15 cellular contexts compared by ENCODE assay signal in genomic region chr10:26520575-26520974, GRCh38.
A peak's percentile ranks its signal among the peaks of the same experiment; 100 is the strongest.
DNase-seq lines count a peak whose midpoint lies in the region; ATAC-seq and TF ChIP-seq lines count a peak whose summit lies in the region.
"Had no signal": no experiment of that assay in that cellular context is flagged by ENCODE, and none has a peak within 500 bp of the region (broad histone marks: within the 10 kb centered on the region; RNA-seq: fewer than 3 reads in every experiment).

No MANE protein-coding gene starts in this region.

- POLR2A ChIA-PET in CD8-positive, alpha-beta T cell (lab: Charles Lee) = no interaction called here

- peak overlapping the region; percentile 77 for H3K27ac Mint-ChIP-seq in CD8-positive, alpha-beta T cell
- H3K27ac Mint-ChIP-seq in activated naive CD8-positive, alpha-beta T cell treated with anti-CD3 and anti-CD28 coated beads, Interleukin-2, amount 50 U/mL, for 24 hours = peak overlapping the region; percentile 11
- peak overlapping the region; percentile 9 to 40 for H3K27ac Mint-ChIP-seq in natural killer cell treated with Interleukin-12 subunit alpha and Interleukin-12 subunit beta and Interleukin-15 and Interleukin-18, amount 100 ng/mL, for 72 hours

- 70% methylated on average over 1 of the region's 1 CpG for WGBS in esophagus muscularis mucosa

- no peak overlapping the region for H3K4me3 ChIP-seq in CD8-positive, alpha-beta T cell (ENCODE audit: low read depth, low read length)
- H3K4me3 ChIP-seq in esophagus muscularis mucosa = no peak overlapping the region
- H3K4me3 ChIP-seq: GM12878, HAP-1 had no signal

- peaks cover 5% of the 10 kb centered on the region for H3K4me1 ChIP-seq in CD8-positive, alpha-beta T cell (ENCODE audit: insufficient read depth, low read length)
- no peaks in the 10 kb centered on the region for H3K4me1 ChIP-seq in esophagus muscularis mucosa
- H3K4me1 ChIP-seq: BE2C had no signal

- H3K36me3 Mint-ChIP-seq in CD8-positive, alpha-beta T cell = peaks cover 84% of the 10 kb centered on the region
- peaks cover 69% of the 10 kb centered on the region for H3K36me3 Mint-ChIP-seq in activated naive CD8-positive, alpha-beta T cell treated with anti-CD3 and anti-CD28 coated beads, Interleukin-2, amount 50 U/mL, for 24 hours (ENCODE audit: low read depth)
- H3K36me3 Mint-ChIP-seq in natural killer cell treated with Interleukin-12 subunit alpha and Interleukin-12 subunit beta and Interleukin-15 and Interleukin-18, amount 100 ng/mL, for 72 hours = peaks cover 14% of the 10 kb centered on the region

- H3K27ac ChIP-seq in CD8-positive, alpha-beta T cell (ENCODE audit: low read depth, low read length) = no peak overlapping the region
- H3K27ac ChIP-seq in esophagus muscularis mucosa (replicated peaks in 1 of 4) = no peak overlapping the region

- H3K27me3 Mint-ChIP-seq in CD8-positive, alpha-beta T cell (ENCODE audit: low read depth) = no peaks in the 10 kb centered on the region
- no peaks in the 10 kb centered on the region for H3K27me3 Mint-ChIP-seq in activated naive CD8-positive, alpha-beta T cell treated with anti-CD3 and anti-CD28 coated beads, Interleukin-2, amount 50 U/mL, for 24 hours
- no peaks in the 10 kb centered on the region for H3K27me3 Mint-ChIP-seq in natural killer cell treated with Interleukin-12 subunit alpha and Interleukin-12 subunit beta and Interleukin-15 and Interleukin-18, amount 100 ng/mL, for 72 hours
- H3K27me3 Mint-ChIP-seq: CD4-positive, CD25-positive, alpha-beta regulatory T cell had no signal

- H3K4me1 Mint-ChIP-seq in CD8-positive, alpha-beta T cell (ENCODE audit: low read depth) = peaks cover 53% of the 10 kb centered on the region
- H3K4me1 Mint-ChIP-seq in activated naive CD8-positive, alpha-beta T cell treated with anti-CD3 and anti-CD28 coated beads, Interleukin-2, amount 50 U/mL, for 24 hours = peaks cover 30% of the 10 kb centered on the region
- H3K4me1 Mint-ChIP-seq in natural killer cell treated with Interleukin-12 subunit alpha and Interleukin-12 subunit beta and Interleukin-15 and Interleukin-18, amount 100 ng/mL, for 72 hours (ENCODE audit: low read depth in 2 of 2) = peaks cover 34 to 37% of the 10 kb centered on the region in 2 donors

- no peak overlapping the region for H3K4me3 Mint-ChIP-seq in CD8-positive, alpha-beta T cell
- no peak overlapping the region for H3K4me3 Mint-ChIP-seq in activated naive CD8-positive, alpha-beta T cell treated with anti-CD3 and anti-CD28 coated beads, Interleukin-2, amount 50 U/mL, for 24 hours
- H3K4me3 Mint-ChIP-seq in natural killer cell treated with Interleukin-12 subunit alpha and Interleukin-12 subunit beta and Interleukin-15 and Interleukin-18, amount 100 ng/mL, for 72 hours = no peak overlapping the region
- H3K4me3 Mint-ChIP-seq: CD4-positive, CD25-positive, alpha-beta regulatory T cell had no signal

- no peak for ATAC-seq in CD8-positive, alpha-beta T cell
- no peak for ATAC-seq in activated naive CD8-positive, alpha-beta T cell treated with anti-CD3 and anti-CD28 coated beads, Interleukin-2, amount 50 U/mL, for 24 hours
- no peak for ATAC-seq in natural killer cell treated with Interleukin-12 subunit alpha and Interleukin-12 subunit beta and Interleukin-15 and Interleukin-18, amount 100 ng/mL, for 72 hours
- ATAC-seq in activated CD4-positive, CD25-positive, alpha-beta regulatory T cell treated with anti-CD3 and anti-CD28 coated beads, Interleukin-2, amount 50 U/mL, for 24 hours = no peak
- ATAC-seq in GM21528 (IDR thresholded peaks at IDR 0.05; ENCODE audit: low FRiP score, unreplicated experiment) = no peak
- ATAC-seq: GM12878 had no signal

- TF ChIP-seq CTCF in CD8-positive, alpha-beta T cell (IDR thresholded peaks at IDR 0.05) = no peak
- no peak for TF ChIP-seq CTCF in esophagus muscularis mucosa (IDR thresholded peaks at IDR 0.05)

- TF ChIP-seq EP300 in esophagus muscularis mucosa (IDR thresholded peaks at IDR 0.05) = no peak

- intact Hi-C loops in CD8-positive, alpha-beta T cell (cut with DNase I, micrococcal nuclease) = no loop called here
- intact Hi-C loops in esophagus muscularis mucosa (cut with DNase I) = no loop called here

- TF ChIP-seq POLR2A in esophagus muscularis mucosa (IDR thresholded peaks at IDR 0.05; ENCODE audit: low read depth) = no peak

- DNase-seq in CD8-positive, alpha-beta T cell = no peak
- no peak for DNase-seq in activated naive CD8-positive, alpha-beta T cell treated with anti-CD3 and anti-CD28 coated beads, Interleukin-2, amount 50 U/mL, for 24 hours
- DNase-seq in esophagus muscularis mucosa (ENCODE audit: extremely low spot score) (peak; percentile 34), NAMALWA (ENCODE audit: low spot score) (no peak)
- no peak for DNase-seq in natural killer cell treated with Interleukin-12 subunit alpha and Interleukin-12 subunit beta and Interleukin-15 and Interleukin-18, amount 100 ng/mL, for 72 hours (ENCODE audit: low spot score)
- no peak for DNase-seq in activated CD4-positive, CD25-positive, alpha-beta regulatory T cell (lab: John Stamatoyannopoulos, UW)
- DNase-seq: BE2C; C1 segment of cervical spinal cord; Calu3; CD4-positive, CD25-positive, alpha-beta regulatory T cell; DMS79 treated with DMSO at 0.1 percent for 48 hours had no signal

- CTCF ChIA-PET in CD8-positive, alpha-beta T cell (lab: Charles Lee) = interaction anchor here (0.7 to 1.1 kb wide), 3 partner anchors 17 to 362 kb away, joined by 3 read pairs; no protein-coding TSS in a partner anchor

- H3K9me3 ChIP-seq in CD8-positive, alpha-beta T cell (ENCODE audit: low read length) = no peaks in the 10 kb centered on the region
- H3K9me3 ChIP-seq in esophagus muscularis mucosa = no peaks in the 10 kb centered on the region
- H3K9me3 ChIP-seq: BE2C, HAP-1 had no signal

- H3K9me3 Mint-ChIP-seq in CD8-positive, alpha-beta T cell = peaks cover 6% of the 10 kb centered on the region
- H3K9me3 Mint-ChIP-seq in activated naive CD8-positive, alpha-beta T cell treated with anti-CD3 and anti-CD28 coated beads, Interleukin-2, amount 50 U/mL, for 24 hours = peaks cover 4% of the 10 kb centered on the region
- no peaks in the 10 kb centered on the region for H3K9me3 Mint-ChIP-seq in natural killer cell treated with Interleukin-12 subunit alpha and Interleukin-12 subunit beta and Interleukin-15 and Interleukin-18, amount 100 ng/mL, for 72 hours

- H3K27me3 ChIP-seq in CD8-positive, alpha-beta T cell (ENCODE audit: insufficient read depth, low read length) = no peaks in the 10 kb centered on the region
- no peaks in the 10 kb centered on the region for H3K27me3 ChIP-seq in esophagus muscularis mucosa
- H3K27me3 ChIP-seq: BE2C had no signal

- H3K36me3 ChIP-seq in CD8-positive, alpha-beta T cell (ENCODE audit: insufficient read depth, low read length) = peaks cover 41% of the 10 kb centered on the region
- no peaks in the 10 kb centered on the region for H3K36me3 ChIP-seq in esophagus muscularis mucosa
- H3K36me3 ChIP-seq: BE2C, HAP-1 had no signal

Comparison
In these comparisons a context has a peak if more than half of its experiments do, and no peak if none do; other contexts are left out.
1. H3K27ac Mint-ChIP-seq: peak in every context shown above with its lines; median percentile 77 in CD8-positive, alpha-beta T cell; 24 in natural killer cell treated with Interleukin-12 subunit alpha and Interleukin-12 subunit beta and Interleukin-15 and Interleukin-18, amount 100 ng/mL, for 72 hours; 11 in activated naive CD8-positive, alpha-beta T cell treated with anti-CD3 and anti-CD28 coated beads, Interleukin-2, amount 50 U/mL, for 24 hours.